In the genomic region with DNA sequence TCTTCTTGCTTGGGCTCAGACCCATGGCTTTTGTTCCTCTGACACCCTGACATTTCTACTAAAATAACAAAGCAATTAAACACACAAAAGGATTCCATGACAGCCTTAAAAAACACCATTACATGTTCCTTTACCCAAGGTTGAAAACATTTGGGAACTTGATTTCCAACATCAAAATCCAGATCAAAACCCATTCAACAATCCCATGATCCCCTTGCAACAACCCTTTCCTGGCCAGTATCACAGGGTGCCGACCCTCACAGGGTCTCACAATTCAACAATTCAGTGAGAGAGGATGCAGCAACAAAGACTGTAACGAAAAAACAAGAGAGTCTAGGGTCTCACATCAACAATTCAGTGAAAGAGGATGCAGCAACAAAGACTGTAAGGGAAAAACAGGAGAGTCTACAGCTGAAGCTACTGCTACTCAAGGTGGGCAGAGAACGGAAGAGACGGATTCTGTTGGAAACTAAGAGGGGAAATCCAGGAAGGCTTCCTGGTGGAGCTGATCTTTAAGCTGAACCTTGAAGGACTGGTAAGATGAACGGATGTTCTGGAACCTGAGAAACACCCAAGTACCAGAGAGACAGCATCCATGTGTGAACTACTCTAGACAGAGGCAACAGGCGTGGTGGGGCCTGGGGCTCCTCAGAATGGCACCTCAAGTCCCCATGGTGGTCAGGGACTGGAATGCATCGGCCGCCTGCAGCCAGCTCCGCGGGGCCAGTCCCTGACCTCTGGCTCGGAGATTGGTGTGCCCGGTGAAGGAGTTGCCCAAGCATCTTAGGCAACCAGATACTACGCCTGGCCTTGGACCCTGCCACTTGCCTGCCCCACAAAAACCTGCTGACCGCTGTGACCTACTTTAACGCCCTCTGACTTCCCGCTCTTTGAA, we compare ENCODE assay signal across 8 cellular contexts. TPM values are rescaled to one million over a fixed set of nuclear protein-coding genes. Genes with fewer than 3 reads are reported as not detected.
DNase-seq lines count a peak whose midpoint lies in the region; ATAC-seq, FAIRE-seq and TF ChIP-seq lines count a peak whose summit lies in the region.

No MANE protein-coding gene starts in this region.

- peaks cover 2% of the 10 kb centered on the region; the same call in 1 of the 2 replicates for H3K27me3 Mint-ChIP-seq in WTC11 (ENCODE audit: low read depth)

- CTCF ChIA-PET in WTC11 (lab: Charles Lee): interaction anchor here (0.7 to 5.2 kb wide), 23 partner anchors 9 to 881 kb away, joined by 3 to 37 read pairs (median 5); a partner anchor contains a TSS

- no peak for TF ChIP-seq CTCF in 22Rv1 (IDR thresholded peaks at IDR 0.05)
- TF ChIP-seq CTCF in WTC11 (IDR thresholded peaks at IDR 0.05): no peak
- TF ChIP-seq CTCF in left ventricle myocardium inferior (IDR thresholded peaks at IDR 0.05; ENCODE audit: borderline replicate concordance): no peak

- no peak for DNase-seq in WTC11 (ENCODE audit: low spot score)
- DNase-seq in left ventricle myocardium inferior: no peak
- DNase-seq in frontal cortex (ENCODE audit: low spot score in 2 of 2): no peak

- no peaks in the 10 kb centered on the region for H3K36me3 ChIP-seq in left ventricle myocardium inferior
- no peaks in the 10 kb centered on the region for H3K36me3 ChIP-seq in skeletal muscle tissue (ENCODE audit: control insufficient read depth in 3 of 3, insufficient read depth in 3 of 3, low read length in 3 of 3)

- H3K4me3 ChIP-seq in left ventricle myocardium inferior: peak overlapping the region; percentile 69
- peak overlapping the region; percentile 61 to 83 (median 77) for H3K4me3 ChIP-seq in skeletal muscle tissue (ENCODE audit: low read length in 3 of 3)

- POLR2A ChIA-PET in WTC11 (lab: Charles Lee): interaction anchor here (0.6 to 5.2 kb wide), 5 partner anchors 9 to 24 kb away, joined by 3 to 67 read pairs (median 6); a partner anchor contains a TSS

- ATAC-seq in GM19455 (IDR thresholded peaks at IDR 0.05; ENCODE audit: unreplicated experiment) (peak; percentile 0), WTC11 (no peak), HG03565 (IDR thresholded peaks at IDR 0.05; ENCODE audit: unreplicated experiment) (no peak), GM21528 (IDR thresholded peaks at IDR 0.05; ENCODE audit: low FRiP score, unreplicated experiment) (no peak)

- H3K9me3 ChIP-seq in left ventricle myocardium inferior (replicated peaks): no peaks in the 10 kb centered on the region
- H3K9me3 ChIP-seq in skeletal muscle tissue (ENCODE audit: control insufficient read depth in 3 of 3, low read length in 3 of 3): no peaks in the 10 kb centered on the region

- intact Hi-C loops in left ventricle myocardium inferior (cut with micrococcal nuclease): loop anchor here (5.0 kb wide), 1 partner anchor 568 kb away; no protein-coding TSS in a partner anchor

- H3K4me1 ChIP-seq in left ventricle myocardium inferior: peaks cover 44% of the 10 kb centered on the region
- H3K4me1 ChIP-seq in skeletal muscle tissue (ENCODE audit: control insufficient read depth in 3 of 3, insufficient read depth in 3 of 3, low read length in 3 of 3): peaks cover 38 to 47% (median 41%) of the 10 kb centered on the region in 3 donors

- peak overlapping the region; percentile 88 for H3K27ac Mint-ChIP-seq in WTC11

- H3K9ac ChIP-seq in skeletal muscle tissue (ENCODE audit: low read depth in 1 of 3, low read length in 3 of 3): peak overlapping the region; percentile 79 to 96 (median 89)

- peaks cover 72% of the 10 kb centered on the region for H3K4me1 Mint-ChIP-seq in WTC11

- no peaks in the 10 kb centered on the region for H3K36me3 Mint-ChIP-seq in WTC11

- 0 out of 2 replicates have a peak, but pooled peaks cover 3% of the 10 kb centered on the region for H3K9me3 Mint-ChIP-seq in WTC11

- FAIRE-seq in frontal cortex (lab: Jason Lieb, UNC): no peak

- H3K27ac ChIP-seq in 22Rv1 (peak overlapping the region; percentile 93), left ventricle myocardium inferior (replicated peaks) (peak overlapping the region; percentile 99), skeletal muscle tissue (ENCODE audit: low read depth, low read length) (peak overlapping the region; percentile 98)

- H3K4me3 Mint-ChIP-seq in WTC11: peak overlapping the region; percentile 38

- H3K27me3 ChIP-seq in left ventricle myocardium inferior (ENCODE audit: low read depth) (no peaks in the 10 kb centered on the region), skeletal muscle tissue (ENCODE audit: control insufficient read depth in 3 of 3, insufficient read depth in 3 of 3, low read length in 3 of 3) (no peaks in the 10 kb centered on the region)

TF ChIP-seq in WTC11, 78 proteins besides CTCF, POLR2A, EP300 and RAD21:
- TF ChIP-seq NR2C2 (CRISPR knock-in tag; IDR thresholded peaks at IDR 0.05) (no peak), TCF7 (CRISPR knock-in tag; IDR thresholded peaks at IDR 0.05; ENCODE audit: low read depth) (peak; percentile 12; the same call in 1 of the 2 replicates)

RNA-seq across cellular contexts. Expression of a gene that starts 22.7 kb away (rescaled TPM):
- total RNA-seq in WTC11 (2021): 132 to 150 TPM (median 148 TPM) in 3 replicates
- 48.0 TPM for total RNA-seq in left ventricle myocardium inferior
- total RNA-seq in skeletal muscle tissue: 27.7 TPM
- total RNA-seq in frontal cortex: 4.1 TPM
